ENCODE assay signal across 20 cellular contexts in genomic region chr22:44200855-44201550, GRCh38. TPM values are rescaled to one million over a fixed set of nuclear protein-coding genes. Genes with fewer than 3 reads are reported as not detected.
DNase-seq lines count a peak whose midpoint lies in the region; ATAC-seq, FAIRE-seq and TF ChIP-seq lines count a peak whose summit lies in the region.
"Had no signal": no experiment of that assay in that cellular context is flagged by ENCODE, and none has a peak within 500 bp of the region (broad histone marks: within the 10 kb centered on the region; RNA-seq: fewer than 3 reads in every experiment).

No MANE protein-coding gene starts in this region.

- H3F3A ChIP-seq in GM23338 (replicated peaks; ENCODE audit: low read depth): no peaks in the 10 kb centered on the region

- H4K20me1 ChIP-seq in GM23338 (replicated peaks; ENCODE audit: insufficient read depth): no peaks in the 10 kb centered on the region

- H2AFZ ChIP-seq in GM23338: peak overlapping the region; percentile 69; the same call in 1 of the 2 replicates

- H3K27ac Mint-ChIP-seq in GM23338: no peak overlapping the region
- peak overlapping the region in 3 of 5 experiments; percentile 15 to 90 (median 38) for H3K27ac Mint-ChIP-seq in brain
- H3K27ac Mint-ChIP-seq: activated naive CD4-positive, alpha-beta T cell treated with anti-CD3 and anti-CD28 coated beads, Interleukin-2, amount 50 U/mL, for 24 hours; T-helper 1 cell treated with Interleukin-12 subunit alpha and Interleukin-12 subunit beta and Interleukin-4 antibody, amounts not matched to agents 30 μg/mL and 1 μg/mL, for 36 hours had no signal

- no peak for FAIRE-seq in H54 (lab: Jason Lieb, UNC)

- H3K27ac ChIP-seq in GM23338 (ENCODE audit: low read depth): no peak overlapping the region
- H3K27ac ChIP-seq: cardiac muscle cell, lower lobe of right lung, spleen, upper lobe of right lung had no signal

- H3K4me1 ChIP-seq in GM23338 (ENCODE audit: insufficient read depth): no peaks in the 10 kb centered on the region
- H3K4me1 ChIP-seq: lower lobe of right lung, upper lobe of right lung had no signal

- no peaks in the 10 kb centered on the region for H3K36me3 Mint-ChIP-seq in GM23338 (ENCODE audit: low read depth)
- H3K36me3 Mint-ChIP-seq in brain: no peaks in the 10 kb centered on the region

- peak; percentile 21 for DNase-seq in activated CD4-positive, CD25-positive, alpha-beta regulatory T cell treated with anti-CD3 and anti-CD28 coated beads, Interleukin-2, amount 50 U/mL, for 72 hours
- no peak for DNase-seq in GM23338 (ENCODE audit: low spot score)
- peak; percentile 66 for DNase-seq in posterior vena cava (ENCODE audit: low spot score)
- no peak for DNase-seq in H54 (ENCODE audit: insufficient read length, low spot score)
- DNase-seq: activated CD4-positive, alpha-beta T cell treated with anti-CD3 and anti-CD28 coated beads for 1 hour; CD4-positive, alpha-beta memory T cell; foreskin fibroblast; KG1; lower lobe of right lung; naive thymus-derived CD4-positive, alpha-beta T cell; NCI-H1417; spleen; upper lobe of right lung had no signal

- no peaks in the 10 kb centered on the region for H3K36me3 ChIP-seq in GM23338 (ENCODE audit: insufficient read depth)
- H3K36me3 ChIP-seq: cardiac muscle cell, upper lobe of right lung had no signal

- ATAC-seq in activated CD4-positive, CD25-positive, alpha-beta regulatory T cell treated with anti-CD3 and anti-CD28 coated beads, Interleukin-2, amount 50 U/mL, for 24 hours: no peak
- ATAC-seq in GM23338 (no peak), HG02885 (IDR thresholded peaks at IDR 0.05; ENCODE audit: poor library complexity, unreplicated experiment) (no peak), HG03108 (IDR thresholded peaks at IDR 0.05; ENCODE audit: unreplicated experiment) (no peak)
- ATAC-seq: lower lobe of right lung; naive thymus-derived CD4-positive, alpha-beta T cell; upper lobe of right lung had no signal

- H3K9me3 Mint-ChIP-seq in GM23338 (no peaks in the 10 kb centered on the region), brain (peaks cover 0 to 8% (median 0%) of the 10 kb centered on the region in 5 experiments)
- H3K9me3 Mint-ChIP-seq: activated naive CD4-positive, alpha-beta T cell treated with anti-CD3 and anti-CD28 coated beads, Interleukin-2, amount 50 U/mL, for 24 hours; CD4-positive, alpha-beta memory T cell; naive thymus-derived CD4-positive, alpha-beta T cell; T-helper 1 cell treated with Interleukin-12 subunit alpha and Interleukin-12 subunit beta and Interleukin-4 antibody, amounts not matched to agents 30 μg/mL and 1 μg/mL, for 36 hours had no signal

- TF ChIP-seq CTCF in GM23338 (conservative IDR thresholded peaks at IDR 0.05; ENCODE audit: low read depth in 2 of 2): no peak
- TF ChIP-seq CTCF in brain (conservative IDR thresholded peaks at IDR 0.05): no peak

- TF ChIP-seq POLR2A in H54 (IDR thresholded peaks at IDR 0.05; ENCODE audit: low read depth, low read length): no peak

- H3K4me3 ChIP-seq in GM23338: no peak overlapping the region
- H3K4me3 ChIP-seq: cardiac muscle cell, lower lobe of right lung, spleen, upper lobe of right lung had no signal

- no peaks in the 10 kb centered on the region for H3K27me3 ChIP-seq in GM23338 (ENCODE audit: insufficient read depth)
- H3K27me3 ChIP-seq: cardiac muscle cell had no signal

- H3K79me2 ChIP-seq in GM23338 (replicated peaks; ENCODE audit: insufficient read depth): no peaks in the 10 kb centered on the region

- intact Hi-C loops in posterior vena cava (cut with DNase I): no loop called here

- no peak overlapping the region for H3K4me2 ChIP-seq in GM23338

- H3K4me3 Mint-ChIP-seq in GM23338: no peak overlapping the region
- H3K4me3 Mint-ChIP-seq in brain: no peak overlapping the region
- H3K4me3 Mint-ChIP-seq: activated naive CD4-positive, alpha-beta T cell treated with anti-CD3 and anti-CD28 coated beads, Interleukin-2, amount 50 U/mL, for 24 hours; CD4-positive, alpha-beta memory T cell; T-helper 1 cell treated with Interleukin-12 subunit alpha and Interleukin-12 subunit beta and Interleukin-4 antibody, amounts not matched to agents 30 μg/mL and 1 μg/mL, for 36 hours had no signal

- H3K4me1 Mint-ChIP-seq in GM23338: peaks cover 4% of the 10 kb centered on the region; the same call in 1 of the 3 replicates
- H3K4me1 Mint-ChIP-seq in brain: peaks cover 26% of the 10 kb centered on the region

- H3K27me3 Mint-ChIP-seq in GM23338 (ENCODE audit: insufficient read depth, low read depth, poor library complexity) (peaks cover 2% of the 10 kb centered on the region), brain (peaks cover 3% of the 10 kb centered on the region)
- H3K27me3 Mint-ChIP-seq: activated naive CD4-positive, alpha-beta T cell treated with anti-CD3 and anti-CD28 coated beads, Interleukin-2, amount 50 U/mL, for 24 hours; CD4-positive, alpha-beta memory T cell; naive thymus-derived CD4-positive, alpha-beta T cell had no signal

- no peaks in the 10 kb centered on the region for H3K9me2 ChIP-seq in GM23338 (ENCODE audit: insufficient read depth)

TF ChIP-seq in GM23338, 12 proteins besides CTCF, POLR2A, EP300 and RAD21:
- TF ChIP-seq STAT1 (IDR thresholded peaks at IDR 0.05; ENCODE audit: unreplicated experiment): no peak
- TF ChIP-seq ETS1 (IDR thresholded peaks at IDR 0.05): no peak
- TF ChIP-seq EZH2 (IDR thresholded peaks at IDR 0.05; ENCODE audit: low read depth, unreplicated experiment): no peak
- no peak for TF ChIP-seq REST (IDR thresholded peaks at IDR 0.05; ENCODE audit: unreplicated experiment)
- TF ChIP-seq ZNF114 (CRISPR knock-in tag; IDR thresholded peaks at IDR 0.05): no peak
- no peak for TF ChIP-seq CREB1 (CRISPR knock-in tag; IDR thresholded peaks at IDR 0.05; ENCODE audit: low read depth)
- no peak for TF ChIP-seq NANOG (IDR thresholded peaks at IDR 0.05; ENCODE audit: borderline replicate concordance)
TF ChIP-seq in GM23338: peak in this region for 0.

RNA-seq across cellular contexts. Expression of gene PARVG, which starts 20.3 kb away (rescaled TPM):
- total RNA-seq in GM23338 (2014; rRNA removed; shearing (Covaris generic)): 0.14 TPM in 1 of 2 replicates, not detected in the other
- polyA plus RNA-seq in GM23338 (2016; fragmentation: Nextera tagmentation; extraction: Ambion mirVana): 0.31 TPM in 1 of 2 replicates, not detected in the other
- polyA plus RNA-seq in brain (ENCODE audit: insufficient read depth, low read depth, low replicate concordance): 5.1 TPM
- 10 to 100 TPM in 1 of 2 donors, 1 to 10 TPM in 1; 9.8 to 14.7 TPM for total RNA-seq in posterior vena cava
- polyA plus RNA-seq: cardiac muscle cell had no signal

Comparison
In these comparisons a context has a peak if more than half of its experiments do, and no peak if none do; other contexts are left out.
1. DNase-seq: peak in activated CD4-positive, CD25-positive, alpha-beta regulatory T cell treated with anti-CD3 and anti-CD28 coated beads, Interleukin-2, amount 50 U/mL, for 72 hours (single experiment) and posterior vena cava (single experiment); none in GM23338 (single experiment) and H54 (single experiment).